In genomic region chr20:37234254-37234581, GRCh38 we compare ENCODE assay signal across 22 cellular contexts.
"Had no signal": no experiment of that assay in that cellular context is flagged by ENCODE, and none has a peak within 500 bp of the region (broad histone marks: within the 10 kb centered on the region; RNA-seq: fewer than 3 reads in every experiment).

No MANE protein-coding gene starts in this region.

- H3K27me3 Mint-ChIP-seq: activated naive CD8-positive, alpha-beta T cell treated with anti-CD3 and anti-CD28 coated beads for 36 hours; activated T-helper 17 cell treated with anti-CD3 and anti-CD28 coated beads, Interleukin-2, amount 50 U/mL, for 72 hours had no signal

- H3K27ac Mint-ChIP-seq: activated naive CD8-positive, alpha-beta T cell treated with anti-CD3 and anti-CD28 coated beads for 36 hours; activated T-helper 17 cell treated with anti-CD3 and anti-CD28 coated beads, Interleukin-2, amount 50 U/mL, for 72 hours; endodermal cell had no signal

- H3K4me1 Mint-ChIP-seq: activated naive CD8-positive, alpha-beta T cell treated with anti-CD3 and anti-CD28 coated beads for 36 hours; activated T-helper 17 cell treated with anti-CD3 and anti-CD28 coated beads, Interleukin-2, amount 50 U/mL, for 72 hours had no signal

- H3K9me3 Mint-ChIP-seq: activated naive CD8-positive, alpha-beta T cell treated with anti-CD3 and anti-CD28 coated beads for 36 hours; activated T-helper 17 cell treated with anti-CD3 and anti-CD28 coated beads, Interleukin-2, amount 50 U/mL, for 72 hours; endodermal cell; neural progenitor cell had no signal

- ATAC-seq: activated T-helper 17 cell treated with anti-CD3 and anti-CD28 coated beads, Interleukin-2, amount 50 U/mL, for 72 hours; heart right ventricle; left colon; lower lobe of right lung; mucosa of descending colon had no signal

- DNase-seq: activated CD4-positive, alpha-beta T cell treated with anti-CD3 and anti-CD28 coated beads for 1 hour; activated naive CD4-positive, alpha-beta T cell treated with Interleukin-2 at 50 U/mL for 16 hours; activated naive CD8-positive, alpha-beta T cell treated with anti-CD3 and anti-CD28 coated beads for 36 hours; activated T-cell treated with anti-CD3 and anti-CD28 coated beads, Interleukin-2, amount 50 U/mL, for 1 hour; colonic mucosa; dorsolateral prefrontal cortex; heart right ventricle; islet precursor cell; left colon; lower lobe of right lung; mesendoderm; mucosa of descending colon; posterior cingulate gyrus; retina; sigmoid colon; stimulated activated CD4-positive, alpha-beta T cell treated with anti-CD3 and anti-CD28 coated beads, Interleukin-4, amount 100 ng/mL, for 1 hour; stimulated activated naive CD4-positive, alpha-beta T cell; testis; uterus had no signal

- H3K4me3 Mint-ChIP-seq: activated naive CD8-positive, alpha-beta T cell treated with anti-CD3 and anti-CD28 coated beads for 36 hours; activated T-helper 17 cell treated with anti-CD3 and anti-CD28 coated beads, Interleukin-2, amount 50 U/mL, for 72 hours; endodermal cell; neural progenitor cell had no signal
